ENCODE assay signal across 8 cellular contexts in genomic region chr17:75652934-75653549, GRCh38. TPM values are rescaled to one million over a fixed set of nuclear protein-coding genes. Genes with fewer than 3 reads are reported as not detected.
DNase-seq lines count a peak whose midpoint lies in the region; ATAC-seq and TF ChIP-seq lines count a peak whose summit lies in the region.

No MANE protein-coding gene starts in this region.

- no peaks in the 10 kb centered on the region for H3K27me3 Mint-ChIP-seq in nephron (ENCODE audit: low read depth)

- peak overlapping the region in 1 of 3 experiments; percentile 43 for H3K27ac Mint-ChIP-seq in nephron

- no peaks in the 10 kb centered on the region for H3K4me1 Mint-ChIP-seq in nephron

- no peaks in the 10 kb centered on the region for H3K27me3 ChIP-seq in H7 (ENCODE audit: control insufficient read depth, insufficient read depth, low read length)

- H3K4me3 Mint-ChIP-seq in nephron = no peak overlapping the region

- DNase-seq in D341Med (ENCODE audit: low spot score) (peak; percentile 90), H7 (peak; percentile 92), SK-N-DZ (ENCODE audit: low spot score) (peak; percentile 53), epithelial cell of esophagus (ENCODE audit: low read depth) (peak; percentile 37), mesenteric fat pad (ENCODE audit: low spot score) (no peak), H4 (ENCODE audit: low spot score) (no peak)

- peaks cover 41% of the 10 kb centered on the region for H3K36me3 Mint-ChIP-seq in nephron (ENCODE audit: low read depth)

- H3K36me3 ChIP-seq in H7 (replicated peaks; ENCODE audit: control insufficient read depth, insufficient read depth, low read length) = peaks cover 12% of the 10 kb centered on the region

- no peak for ATAC-seq in GM21717 (IDR thresholded peaks at IDR 0.05; ENCODE audit: unreplicated experiment)

- TF ChIP-seq CTCF in epithelial cell of esophagus (IDR thresholded peaks at IDR 0.05; ENCODE audit: insufficient read depth, low read depth, low read length, missing control alignments) (peak; percentile 75), nephron (IDR thresholded peaks at IDR 0.05; ENCODE audit: unreplicated experiment in 3 of 3) (peak; percentile 66 to 83 (median 77))

- H3K9me3 Mint-ChIP-seq in nephron = no peaks in the 10 kb centered on the region

- no peak overlapping the region for H3K4me3 ChIP-seq in H7 (ENCODE audit: insufficient read depth, low read depth, low read length)
- no peak overlapping the region for H3K4me3 ChIP-seq in epithelial cell of esophagus (ENCODE audit: low read length)

RNA-seq across cellular contexts. Expression of gene RECQL5, which starts 13.9 kb away (rescaled TPM):
- total RNA-seq in H7 (2014; rRNA removed; shearing (Covaris generic)) = 36.3 and 40.0 TPM in 2 replicates
- 23.7 and 26.3 TPM in 2 replicates for polyA plus RNA-seq in SK-N-DZ (2014; cell fraction: cytosol; rRNA removed)
- 82.8 and 109 TPM in 2 replicates for polyA plus RNA-seq in SK-N-DZ (2014; cell fraction: nucleus; rRNA removed)
- 12.7 TPM for total RNA-seq in mesenteric fat pad
- 6.4 and 14.3 TPM in 2 replicates for total RNA-seq in H4 (2014; rRNA removed; shearing (Covaris generic))

RNA-seq across cellular contexts. Expression of gene SAP30BP, which starts 14.1 kb away (rescaled TPM):
- total RNA-seq in H7 (2014; rRNA removed; shearing (Covaris generic)) = 52.9 and 61.3 TPM in 2 replicates
- polyA plus RNA-seq in SK-N-DZ (2014; cell fraction: cytosol; rRNA removed) = 64.3 and 73.1 TPM in 2 replicates
- polyA plus RNA-seq in SK-N-DZ (2014; cell fraction: nucleus; rRNA removed) = 196 and 208 TPM in 2 replicates
- total RNA-seq in mesenteric fat pad = 86.0 TPM
- 107 and 135 TPM in 2 replicates for total RNA-seq in H4 (2014; rRNA removed; shearing (Covaris generic))

RNA-seq across cellular contexts. Expression of gene SMIM5, which starts 19.8 kb away (rescaled TPM):
- 0.11 TPM in 1 of 2 replicates, not detected in the other for total RNA-seq in H7 (2014; rRNA removed; shearing (Covaris generic))
- polyA plus RNA-seq in SK-N-DZ (2014; cell fraction: cytosol; rRNA removed) = not detected in 2 replicates
- 0.14 TPM in 1 of 2 replicates, not detected in the other for polyA plus RNA-seq in SK-N-DZ (2014; cell fraction: nucleus; rRNA removed)
- total RNA-seq in mesenteric fat pad = 0.42 TPM
- total RNA-seq in H4 (2014; rRNA removed; shearing (Covaris generic)) = not detected in 2 replicates

Comparison
In these comparisons a context has a peak if more than half of its experiments do, and no peak if none do; other contexts are left out.
1. DNase-seq: peak in D341Med (single experiment), H7 (single experiment), SK-N-DZ (single experiment) and epithelial cell of esophagus (single experiment); none in mesenteric fat pad (single experiment) and H4 (single experiment).